ENCODE assay signal across 8 cellular contexts in genomic region chr7:74449809-74450397, GRCh38. TPM values are rescaled to one million over a fixed set of nuclear protein-coding genes. Genes with fewer than 3 reads are reported as not detected.
DNase-seq lines count a peak whose midpoint lies in the region; ATAC-seq lines count a peak whose summit lies in the region.

No MANE protein-coding gene starts in this region.

- peaks cover 1% of the 10 kb centered on the region for H3K27me3 Mint-ChIP-seq in activated CD4-positive, alpha-beta T cell treated with anti-CD3 and anti-CD28 coated beads, Interleukin-2, amount 10 ng/mL, durations not matched to agents 7 days and 5 days

- CTCF ChIA-PET in activated CD4-positive, alpha-beta T cell treated with anti-CD3 and anti-CD28 coated beads, Interleukin-2, amount 10 ng/mL, durations not matched to agents 7 days and 5 days (lab: Charles Lee) = interaction anchor here (0.6 to 1.5 kb wide), 7 partner anchors 9 to 1396 kb away, joined by 3 to 7 read pairs (median 3); no protein-coding TSS in a partner anchor

- POLR2A ChIA-PET in activated CD4-positive, alpha-beta T cell treated with anti-CD3 and anti-CD28 coated beads, Interleukin-2, amount 10 ng/mL, durations not matched to agents 7 days and 5 days (lab: Charles Lee) = no interaction called here

- H3K9me3 Mint-ChIP-seq in activated CD4-positive, alpha-beta T cell treated with anti-CD3 and anti-CD28 coated beads, Interleukin-2, amount 10 ng/mL, durations not matched to agents 7 days and 5 days = no peaks in the 10 kb centered on the region

- peaks cover 3% of the 10 kb centered on the region for H3K36me3 Mint-ChIP-seq in activated CD4-positive, alpha-beta T cell treated with anti-CD3 and anti-CD28 coated beads, Interleukin-2, amount 10 ng/mL, durations not matched to agents 7 days and 5 days (ENCODE audit: low read depth)

- H3K4me1 Mint-ChIP-seq in activated CD4-positive, alpha-beta T cell treated with anti-CD3 and anti-CD28 coated beads, Interleukin-2, amount 10 ng/mL, durations not matched to agents 7 days and 5 days = peaks cover 19% of the 10 kb centered on the region

- no peak overlapping the region for H3K4me3 Mint-ChIP-seq in activated CD4-positive, alpha-beta T cell treated with anti-CD3 and anti-CD28 coated beads, Interleukin-2, amount 10 ng/mL, durations not matched to agents 7 days and 5 days

- ATAC-seq in HG03135 (IDR thresholded peaks at IDR 0.05; ENCODE audit: unreplicated experiment) = no peak

- DNase-seq in NCI-H2081 (lab: John Stamatoyannopoulos, UW) (peak; percentile 37 to 57), NCI-H2081 treated with DMSO at 0.1 percent for 48 hours (lab: John Stamatoyannopoulos, UW) (no peak), NCI-H1694 (lab: John Stamatoyannopoulos, UW) (peak; percentile 63), dermis microvascular lymphatic vessel endothelial cell (ENCODE audit: low read depth in 2 of 2) (peak; percentile 17 to 58), medulla oblongata (ENCODE audit: extremely low spot score) (peak; percentile 71)
- DNase-seq in activated CD4-positive, alpha-beta T cell treated with anti-CD3 and anti-CD28 coated beads, Interleukin-2, amount 10 ng/mL, durations not matched to agents 7 days and 5 days = peak; percentile 77
- peak; percentile 27 to 59 for DNase-seq in stimulated activated CD8-positive, alpha-beta memory T cell treated with anti-CD3 and anti-CD28 coated beads, Interleukin-4, amount 100 ng/mL, for 4 hours (ENCODE audit: low read depth in 2 of 2, low spot score in 1 of 2)

- no peak overlapping the region for H3K27ac Mint-ChIP-seq in activated CD4-positive, alpha-beta T cell treated with anti-CD3 and anti-CD28 coated beads, Interleukin-2, amount 10 ng/mL, durations not matched to agents 7 days and 5 days

RNA-seq across cellular contexts. Expression of gene GTF2IRD1, which starts 3.8 kb away (rescaled TPM):
- total RNA-seq in activated CD4-positive, alpha-beta T cell treated with anti-CD3 and anti-CD28 coated beads, Interleukin-2, amount 10 ng/mL, durations not matched to agents 7 days and 5 days = 1 to 10 TPM in 1 of 2 experiments, under 1 TPM in 1; 0.94 to 1.3 TPM
- 4.1 and 6.8 TPM in 2 replicates for total RNA-seq in dermis microvascular lymphatic vessel endothelial cell
